Comparison of ENCODE assay signal across 8 cellular contexts in genomic region chr5:74201334-74202081, GRCh38.
A peak's percentile ranks its signal among the peaks of the same experiment; 100 is the strongest.
DNase-seq lines count a peak whose midpoint lies in the region; ATAC-seq lines count a peak whose summit lies in the region.

No MANE protein-coding gene starts in this region.

- DNase-seq in DMS79 treated with DMSO at 0.1 percent for 48 hours (lab: John Stamatoyannopoulos, UW) (peak; percentile 80), midbrain (lab: John Stamatoyannopoulos, UW) (peak; percentile 1), germinal center (ENCODE audit: low spot score) (no peak), NCI-H526 (lab: John Stamatoyannopoulos, UW) (no peak)
- peak; percentile 48 for DNase-seq in T-helper 2 cell treated with Interferon-gamma antibody and Interleukin-4, amounts not matched to agents 5 μg/mL and 100 μg/mL, for 36 hours (ENCODE audit: low spot score)

- ATAC-seq in GM21360 (IDR thresholded peaks at IDR 0.05; ENCODE audit: unreplicated experiment) = peak; percentile 45
- ATAC-seq in HG03565 (IDR thresholded peaks at IDR 0.05; ENCODE audit: unreplicated experiment) = peak; percentile 53
- no peak for ATAC-seq in GM21367 (IDR thresholded peaks at IDR 0.05; ENCODE audit: unreplicated experiment)

- no peak overlapping the region for H3K27ac Mint-ChIP-seq in T-helper 2 cell treated with Interferon-gamma antibody and Interleukin-4, amounts not matched to agents 5 μg/mL and 100 μg/mL, for 36 hours

- H3K9me3 Mint-ChIP-seq in T-helper 2 cell treated with Interferon-gamma antibody and Interleukin-4, amounts not matched to agents 5 μg/mL and 100 μg/mL, for 36 hours = no peaks in the 10 kb centered on the region

- peak overlapping the region; percentile 6 for H3K4me3 Mint-ChIP-seq in T-helper 2 cell treated with Interferon-gamma antibody and Interleukin-4, amounts not matched to agents 5 μg/mL and 100 μg/mL, for 36 hours

- H3K4me1 Mint-ChIP-seq in T-helper 2 cell treated with Interferon-gamma antibody and Interleukin-4, amounts not matched to agents 5 μg/mL and 100 μg/mL, for 36 hours (ENCODE audit: low read depth) = peaks cover 21% of the 10 kb centered on the region

- H3K36me3 Mint-ChIP-seq in T-helper 2 cell treated with Interferon-gamma antibody and Interleukin-4, amounts not matched to agents 5 μg/mL and 100 μg/mL, for 36 hours (ENCODE audit: low read depth) = no peaks in the 10 kb centered on the region

- H3K27me3 Mint-ChIP-seq in T-helper 2 cell treated with Interferon-gamma antibody and Interleukin-4, amounts not matched to agents 5 μg/mL and 100 μg/mL, for 36 hours (ENCODE audit: low read depth) = peaks cover 10% of the 10 kb centered on the region

Comparison
In these comparisons a context has a peak if more than half of its experiments do, and no peak if none do; other contexts are left out.
1. DNase-seq: peak in DMS79 treated with DMSO at 0.1 percent for 48 hours (single experiment), T-helper 2 cell treated with Interferon-gamma antibody and Interleukin-4, amounts not matched to agents 5 μg/mL and 100 μg/mL, for 36 hours (single experiment) and midbrain (single experiment); none in germinal center (single experiment) and NCI-H526 (0 of 2).